Comparison of ENCODE assay signal across 20 cellular contexts in genomic region chr7:102456327-102456726, GRCh38. TPM values are rescaled to one million over a fixed set of nuclear protein-coding genes. Genes with fewer than 3 reads are reported as not detected.
DNase-seq lines count a peak whose midpoint lies in the region; ATAC-seq and TF ChIP-seq lines count a peak whose summit lies in the region.
"Had no signal": no experiment of that assay in that cellular context is flagged by ENCODE, and none has a peak within 500 bp of the region (broad histone marks: within the 10 kb centered on the region; RNA-seq: fewer than 3 reads in every experiment).

No MANE protein-coding gene starts in this region.

- no peaks in the 10 kb centered on the region for H3K9me3 ChIP-seq in IMR-90 (ENCODE audit: control insufficient read depth, insufficient read depth, low read length)
- H3K9me3 ChIP-seq: esophagus muscularis mucosa, SJCRH30 had no signal

- H3K4me1 ChIP-seq in IMR-90 (ENCODE audit: control insufficient read depth, insufficient read depth, low read length), result peaks cover 8% of the 10 kb centered on the region
- H3K4me1 ChIP-seq: esophagus muscularis mucosa had no signal

- H2AK9ac ChIP-seq in IMR-90 (replicated peaks; ENCODE audit: low read depth, low read length, poor library complexity), result peak overlapping the region; percentile 67

- H3K27me3 ChIP-seq in IMR-90 (ENCODE audit: control insufficient read depth, insufficient read depth, low read length), result no peaks in the 10 kb centered on the region
- H3K27me3 ChIP-seq: esophagus muscularis mucosa, SJCRH30 had no signal

- no peaks in the 10 kb centered on the region for H3K9me3 Mint-ChIP-seq in nephron progenitor cell
- H3K9me3 Mint-ChIP-seq: activated naive CD8-positive, alpha-beta T cell treated with anti-CD3 and anti-CD28 coated beads, Interleukin-2, amount 10 ng/mL, durations not matched to agents 7 days and 5 days; activated T-helper 1 cell treated with anti-CD3 and anti-CD28 coated beads, Interleukin-12 subunit alpha, Interleukin-12 subunit beta, Interleukin-2, Interleukin-4 antibody, amounts not matched to agents 30 ng/mL and 10 ng/mL and 1 ng/mL, durations not matched to agents 14 hours and 24 hours and 36 hours; naive thymus-derived CD8-positive, alpha-beta T cell had no signal

- H4K5ac ChIP-seq in IMR-90 (ENCODE audit: low read depth, low read length), result no peak overlapping the region

- ATAC-seq in IMR-90 (ENCODE audit: low read depth) (peak; percentile 82), HG03045 (IDR thresholded peaks at IDR 0.05; ENCODE audit: unreplicated experiment) (no peak), omental fat pad (ENCODE audit: low FRiP score) (no peak), GM21786 (IDR thresholded peaks at IDR 0.05; ENCODE audit: unreplicated experiment) (no peak)
- ATAC-seq: naive thymus-derived CD8-positive, alpha-beta T cell had no signal

- no peak overlapping the region for H3K4me3 ChIP-seq in IMR-90 (ENCODE audit: insufficient read depth, low read depth, low read length)
- H3K4me3 ChIP-seq: esophagus muscularis mucosa, lung, SJCRH30 had no signal

- no peak overlapping the region for H3K4me2 ChIP-seq in IMR-90 (ENCODE audit: low read depth, low read length)

- WGBS in IMR-90 (ENCODE audit: extremely low coverage in 2 of 2, insufficient read length in 1 of 2), 2 experiments, result no CpG with 5 or more reads among the region's 10 CpGs

- no peak overlapping the region for H4K8ac ChIP-seq in IMR-90 (ENCODE audit: low read depth in 2 of 2, low read length in 2 of 2)

- 0 out of 2 replicates have a peak overlapping the region, but pooled peaks have one; percentile 10 for H2AK5ac ChIP-seq in IMR-90 (ENCODE audit: low read depth, low read length)

- no peak overlapping the region for H4K91ac ChIP-seq in IMR-90 (ENCODE audit: insufficient read depth, low read depth, low read length)

- in situ Hi-C loops in IMR-90 (cut with MboI; ENCODE audit: low sequenced_read_pairs), result no loop called here

- H3K36me3 ChIP-seq in IMR-90 (ENCODE audit: control insufficient read depth, insufficient read depth, low read length), result peaks cover 27% of the 10 kb centered on the region

- no peak overlapping the region for H2BK120ac ChIP-seq in IMR-90 (ENCODE audit: low read depth, low read length)

- H3K27me3 Mint-ChIP-seq in nephron progenitor cell (ENCODE audit: low read depth, poor library complexity), result no peaks in the 10 kb centered on the region
- H3K27me3 Mint-ChIP-seq: activated naive CD8-positive, alpha-beta T cell treated with anti-CD3 and anti-CD28 coated beads, Interleukin-2, amount 10 ng/mL, durations not matched to agents 7 days and 5 days; naive thymus-derived CD8-positive, alpha-beta T cell; progenitor cell of endocrine pancreas had no signal

- intact Hi-C loops in IMR-90 (cut with micrococcal nuclease), result no loop called here

- H3K18ac ChIP-seq in IMR-90 (ENCODE audit: low read depth, low read length), result no peak overlapping the region

- TF ChIP-seq CTCF in IMR-90 (conservative IDR thresholded peaks at IDR 0.05; ENCODE audit: low read depth, low read length) (no peak), nephron progenitor cell (IDR thresholded peaks at IDR 0.05) (no peak), omental fat pad (IDR thresholded peaks at IDR 0.05) (no peak)

- H3K79me1 ChIP-seq in IMR-90 (ENCODE audit: low read depth in 1 of 2, low read length in 2 of 2), result peaks cover 0 to 20% of the 10 kb centered on the region in 2 experiments; a peak in 3 of 4 replicates

- no peaks in the 10 kb centered on the region; the same call in 1 of the 2 replicates for H3K9me1 ChIP-seq in IMR-90 (ENCODE audit: insufficient read depth, low read length)

- peak; percentile 52 for DNase-seq in EH (ENCODE audit: low read depth)
- DNase-seq in IMR-90, result peak; percentile 72
- peak; percentile 64 for DNase-seq in astrocyte of the hippocampus (ENCODE audit: low read depth, low spot score)
- DNase-seq in nephron progenitor cell, result no peak
- DNase-seq in omental fat pad (ENCODE audit: low spot score), result no peak
- DNase-seq in activated CD4-positive, CD25-positive, alpha-beta regulatory T cell treated with anti-CD3 and anti-CD28 coated beads, Interleukin-2, amount 50 U/mL, for 72 hours, result no peak
- DNase-seq: activated naive CD8-positive, alpha-beta T cell treated with anti-CD3 and anti-CD28 coated beads, Interleukin-2, amount 10 ng/mL, durations not matched to agents 7 days and 5 days; GDM1; Kasumi-1; naive thymus-derived CD8-positive, alpha-beta T cell; NCI-H1436 treated with DMSO at 0.1 percent for 48 hours; NCI-H524; SJCRH30; T-helper 2 cell had no signal

- no peak overlapping the region for H2BK20ac ChIP-seq in IMR-90 (ENCODE audit: low read depth, low read length)

- no peak overlapping the region for H3K27ac ChIP-seq in IMR-90 (ENCODE audit: insufficient read depth, low read length)
- H3K27ac ChIP-seq: esophagus muscularis mucosa, SJCRH30 had no signal

- peak overlapping the region; percentile 96 for H3K27ac Mint-ChIP-seq in nephron progenitor cell
- H3K27ac Mint-ChIP-seq: activated naive CD8-positive, alpha-beta T cell treated with anti-CD3 and anti-CD28 coated beads, Interleukin-2, amount 10 ng/mL, durations not matched to agents 7 days and 5 days; activated T-helper 1 cell treated with anti-CD3 and anti-CD28 coated beads, Interleukin-12 subunit alpha, Interleukin-12 subunit beta, Interleukin-2, Interleukin-4 antibody, amounts not matched to agents 30 ng/mL and 10 ng/mL and 1 ng/mL, durations not matched to agents 14 hours and 24 hours and 36 hours; naive thymus-derived CD8-positive, alpha-beta T cell; progenitor cell of endocrine pancreas had no signal

- no peak overlapping the region for H3K4ac ChIP-seq in IMR-90 (ENCODE audit: low read depth, low read length)

- H2AFZ ChIP-seq in IMR-90 (replicated peaks; ENCODE audit: low read length, poor library complexity), result no peak overlapping the region

- no peak overlapping the region for H3K23ac ChIP-seq in IMR-90 (ENCODE audit: low read depth, low read length)

- no TSS peak for BruUV-seq in IMR-90 (replicated peaks; lab: Mats Ljungman, UMichigan)

- peaks cover 19% of the 10 kb centered on the region for H3K36me3 Mint-ChIP-seq in nephron progenitor cell (ENCODE audit: low read depth)

- no peak overlapping the region for H2BK15ac ChIP-seq in IMR-90 (ENCODE audit: low read depth, low read length)

- no peak for TF ChIP-seq POLR2A in IMR-90 (IDR thresholded peaks at IDR 0.05; ENCODE audit: low read depth, low read length)

- CTCF ChIA-PET in IMR-90 (lab: Yijun Ruan, JAX), result interaction anchor here (2.6 kb wide), 1 partner anchor 11 kb away, joined by 7 read pairs; no protein-coding TSS in a partner anchor

- dilution Hi-C loops in IMR-90 (cut with HindIII; ENCODE audit: low sequenced_read_pairs, unreplicated experiment), result no loop called here

- H3K4me1 Mint-ChIP-seq in nephron progenitor cell, result peaks cover 8% of the 10 kb centered on the region
- H3K4me1 Mint-ChIP-seq: activated naive CD8-positive, alpha-beta T cell treated with anti-CD3 and anti-CD28 coated beads, Interleukin-2, amount 10 ng/mL, durations not matched to agents 7 days and 5 days had no signal

- no peak overlapping the region for H3K14ac ChIP-seq in IMR-90 (replicated peaks; ENCODE audit: low read depth, low read length)

- H3K9ac ChIP-seq in IMR-90 (ENCODE audit: low read depth, low read length), result no peak overlapping the region

- POLR2A ChIA-PET in IMR-90 (lab: Charles Lee; ENCODE audit: unreplicated experiment), result no interaction called here

- H2BK5ac ChIP-seq in IMR-90 (ENCODE audit: low read depth, low read length, poor library complexity, severe bottlenecking), result no peak overlapping the region

- peaks cover 12% of the 10 kb centered on the region for H4K20me1 ChIP-seq in IMR-90 (ENCODE audit: insufficient read depth, low read length)

- H3K4me3 Mint-ChIP-seq in nephron progenitor cell, result no peak overlapping the region
- H3K4me3 Mint-ChIP-seq: activated naive CD8-positive, alpha-beta T cell treated with anti-CD3 and anti-CD28 coated beads, Interleukin-2, amount 10 ng/mL, durations not matched to agents 7 days and 5 days; activated T-helper 1 cell treated with anti-CD3 and anti-CD28 coated beads, Interleukin-12 subunit alpha, Interleukin-12 subunit beta, Interleukin-2, Interleukin-4 antibody, amounts not matched to agents 30 ng/mL and 10 ng/mL and 1 ng/mL, durations not matched to agents 14 hours and 24 hours and 36 hours; naive thymus-derived CD8-positive, alpha-beta T cell had no signal

- H3K56ac ChIP-seq in IMR-90 (ENCODE audit: extremely low read depth, insufficient read depth, low read length), result no peak overlapping the region

- no peak; the same call in 1 of the 2 replicates for TF ChIP-seq RAD21 in IMR-90 (IDR thresholded peaks at IDR 0.05; ENCODE audit: low read length)

TF ChIP-seq in IMR-90, 13 proteins besides CTCF, POLR2A, EP300 and RAD21 (continues in another document):
- TF ChIP-seq RCOR1 (IDR thresholded peaks at IDR 0.05; ENCODE audit: insufficient replicate concordance, low read length), result no peak
- no peak for TF ChIP-seq FOS (IDR thresholded peaks at IDR 0.05; ENCODE audit: low read depth, low read length)

RNA-seq across cellular contexts. Expression of gene ALKBH4, which starts 8.3 kb away (rescaled TPM):
- total RNA-seq in IMR-90 (2012; rRNA removed) (6.1 and 7.2 TPM in 2 replicates), omental fat pad (10 to 100 TPM in 2 of 4 donors, 1 to 10 TPM in 2; 7.9 to 12.6 (median 9.7) TPM)
- polyA plus RNA-seq in IMR-90 (2012; rRNA removed), result 7.4 and 8.1 TPM in 2 replicates
- 8.9 and 9.7 TPM in 2 replicates for polyA plus RNA-seq in IMR-90 (2012; cell fraction: cytosol; rRNA removed)
- 1.6 and 5.1 TPM in 2 replicates for polyA plus RNA-seq in IMR-90 (2012; cell fraction: nucleus; rRNA removed; ENCODE audit: low replicate concordance)

RNA-seq across cellular contexts. Expression of gene LRWD1, which starts 8.5 kb away (rescaled TPM):
- total RNA-seq in IMR-90 (2012; rRNA removed) (13.3 and 20.3 TPM in 2 replicates), omental fat pad (10 to 100 TPM in 3 of 4 donors, 1 to 10 TPM in 1; 9.8 to 19.3 (median 11.4) TPM)
- 27.2 and 31.6 TPM in 2 replicates for polyA plus RNA-seq in IMR-90 (2012; rRNA removed)
- 32.7 and 39.8 TPM in 2 replicates for polyA plus RNA-seq in IMR-90 (2012; cell fraction: cytosol; rRNA removed)
- polyA plus RNA-seq in IMR-90 (2012; cell fraction: nucleus; rRNA removed; ENCODE audit: low replicate concordance), result 30.2 and 77.3 TPM in 2 replicates

RNA-seq across cellular contexts. Expression of gene POLR2J, which starts 22.4 kb away (rescaled TPM):
- total RNA-seq in IMR-90 (2012; rRNA removed) (20.8 and 31.1 TPM in 2 replicates), omental fat pad (10 to 100 TPM; 15.4 to 26.6 (median 18.3) TPM)
- polyA plus RNA-seq in IMR-90 (2012; rRNA removed), result 92.6 and 134 TPM in 2 replicates
- polyA plus RNA-seq in IMR-90 (2012; cell fraction: cytosol; rRNA removed), result 20.8 and 84.9 TPM in 2 replicates
- polyA plus RNA-seq in IMR-90 (2012; cell fraction: nucleus; rRNA removed; ENCODE audit: low replicate concordance), result 34.1 and 60.3 TPM in 2 replicates

RNA-seq across cellular contexts. Expression of gene ORAI2, which starts 23.0 kb away (rescaled TPM):
- 52.0 and 52.2 TPM in 2 replicates for total RNA-seq in IMR-90 (2012; rRNA removed)
- 58.3 and 73.5 TPM in 2 replicates for polyA plus RNA-seq in IMR-90 (2012; rRNA removed)
- polyA plus RNA-seq in IMR-90 (2012; cell fraction: cytosol; rRNA removed), result 49.7 and 66.1 TPM in 2 replicates
- 8.9 and 24.5 TPM in 2 replicates for polyA plus RNA-seq in IMR-90 (2012; cell fraction: nucleus; rRNA removed; ENCODE audit: low replicate concordance)
- 10 to 100 TPM; 11.4 to 31.6 (median 26.6) TPM for total RNA-seq in omental fat pad

Comparison
In these comparisons a context has a peak if more than half of its experiments do, and no peak if none do; other contexts are left out.
1. DNase-seq: peak in EH (single experiment), IMR-90 (single experiment) and astrocyte of the hippocampus (single experiment); none in nephron progenitor cell (single experiment), omental fat pad (single experiment) and activated CD4-positive, CD25-positive, alpha-beta regulatory T cell treated with anti-CD3 and anti-CD28 coated beads, Interleukin-2, amount 50 U/mL, for 72 hours (single experiment).